ENCODE assay signal across 11 cellular contexts in genomic region chr12:102167821-102168605, GRCh38. TPM values are rescaled to one million over a fixed set of nuclear protein-coding genes. Genes with fewer than 3 reads are reported as not detected.
A peak's percentile ranks its signal among the peaks of the same experiment; 100 is the strongest.
DNase-seq lines count a peak whose midpoint lies in the region; ATAC-seq, FAIRE-seq and TF ChIP-seq lines count a peak whose summit lies in the region.
"Had no signal": no experiment of that assay in that cellular context is flagged by ENCODE, and none has a peak within 500 bp of the region (broad histone marks: within the 10 kb centered on the region; RNA-seq: fewer than 3 reads in every experiment).

No MANE protein-coding gene starts in this region.

- CTCF ChIA-PET in CD4-positive, alpha-beta memory T cell (lab: Charles Lee; ENCODE audit: partially characterized antibody), result no interaction called here

- H3K4me1 Mint-ChIP-seq in CD4-positive, alpha-beta memory T cell, result no peaks in the 10 kb centered on the region
- H3K4me1 Mint-ChIP-seq: neural progenitor cell had no signal

- H3K4me3 ChIP-seq in fibroblast of villous mesenchyme (ENCODE audit: low read depth, low read length), result no peak overlapping the region
- no peak overlapping the region for H3K4me3 ChIP-seq in CD4-positive, alpha-beta memory T cell (ENCODE audit: low read length in 2 of 2)
- H3K4me3 ChIP-seq: neural progenitor cell had no signal

- no peaks in the 10 kb centered on the region for H3K27me3 Mint-ChIP-seq in CD4-positive, alpha-beta memory T cell
- H3K27me3 Mint-ChIP-seq: dendritic cell treated with granulocyte-macrophage colony-stimulating factor and Interleukin-4, amounts not matched to agents 40 ng/mL and 50 ng/mL, for 4 days had no signal

- H3K9me3 Mint-ChIP-seq in CD4-positive, alpha-beta memory T cell, result no peaks in the 10 kb centered on the region
- H3K9me3 Mint-ChIP-seq: dendritic cell treated with granulocyte-macrophage colony-stimulating factor and Interleukin-4, amounts not matched to agents 40 ng/mL and 50 ng/mL, for 4 days; neural progenitor cell had no signal

- ATAC-seq in GM18517 (IDR thresholded peaks at IDR 0.05; ENCODE audit: unreplicated experiment) (peak; percentile 67), GM21619 (IDR thresholded peaks at IDR 0.05; ENCODE audit: unreplicated experiment) (peak; percentile 58), left lobe of liver (no peak)

- H3K27ac ChIP-seq in CD4-positive, alpha-beta memory T cell (ENCODE audit: low read depth, low read length), result no peak overlapping the region
- H3K27ac ChIP-seq: neural progenitor cell had no signal

- H3K4me1 ChIP-seq in CD4-positive, alpha-beta memory T cell (ENCODE audit: insufficient read depth, low read length), result no peaks in the 10 kb centered on the region
- H3K4me1 ChIP-seq: neural progenitor cell had no signal

- no peaks in the 10 kb centered on the region for H3K36me3 Mint-ChIP-seq in CD4-positive, alpha-beta memory T cell
- H3K36me3 Mint-ChIP-seq: neural progenitor cell had no signal

- FAIRE-seq in urothelium cell line (lab: Jason Lieb, UNC), result no peak

- POLR2A ChIA-PET in CD4-positive, alpha-beta memory T cell (lab: Charles Lee; ENCODE audit: partially characterized antibody), result no interaction called here

- intact Hi-C loops in CD4-positive, alpha-beta memory T cell (cut with micrococcal nuclease), result no loop called here

- H3K9me3 ChIP-seq in CD4-positive, alpha-beta memory T cell (ENCODE audit: control insufficient read depth in 1 of 2, low read length in 2 of 2), result no peaks in the 10 kb centered on the region

- H3K36me3 ChIP-seq in CD4-positive, alpha-beta memory T cell (ENCODE audit: insufficient read depth, low read length), result no peaks in the 10 kb centered on the region

- TF ChIP-seq CTCF in fibroblast of villous mesenchyme (IDR thresholded peaks at IDR 0.05; ENCODE audit: insufficient read depth, low read depth, low read length), result no peak

- H3K27me3 ChIP-seq in CD4-positive, alpha-beta memory T cell (ENCODE audit: insufficient read depth, low read length), result no peaks in the 10 kb centered on the region
- H3K27me3 ChIP-seq: neural progenitor cell had no signal

- no peak overlapping the region for H3K4me3 Mint-ChIP-seq in CD4-positive, alpha-beta memory T cell
- H3K4me3 Mint-ChIP-seq: dendritic cell treated with granulocyte-macrophage colony-stimulating factor and Interleukin-4, amounts not matched to agents 40 ng/mL and 50 ng/mL, for 4 days; neural progenitor cell had no signal

- H3K27ac Mint-ChIP-seq in CD4-positive, alpha-beta memory T cell, result no peak overlapping the region
- H3K27ac Mint-ChIP-seq: neural progenitor cell had no signal

- DNase-seq in LHCN-M2 (ENCODE audit: low read depth), result peak; percentile 51
- peak; percentile 40 for DNase-seq in fibroblast of villous mesenchyme (ENCODE audit: low read depth)
- no peak for DNase-seq in NCI-H2227 (lab: John Stamatoyannopoulos, UW; ENCODE audit: unreplicated experiment)
- no peak for DNase-seq in CD4-positive, alpha-beta memory T cell
- DNase-seq in urothelium cell line (ENCODE audit: low spot score), result no peak
- DNase-seq in left lobe of liver (ENCODE audit: low spot score), result no peak
- DNase-seq: RPMI8226 had no signal

RNA-seq across cellular contexts. Expression of gene PMCH, which starts 29.6 kb away (rescaled TPM):
- total RNA-seq in LHCN-M2 (2014; rRNA removed), result not detected in 2 replicates
- not detected for polyA plus RNA-seq in LHCN-M2 (2012)
- total RNA-seq in fibroblast of villous mesenchyme, result not detected in 2 replicates
- not detected for total RNA-seq in CD4-positive, alpha-beta memory T cell
- polyA plus RNA-seq in CD4-positive, alpha-beta memory T cell, result not detected
- total RNA-seq in left lobe of liver, result not detected

RNA-seq across cellular contexts. Expression of gene PARPBP, which starts 48.0 kb away (rescaled TPM):
- total RNA-seq in LHCN-M2 (2014; rRNA removed), result 30.1 and 31.7 TPM in 2 replicates
- polyA plus RNA-seq in LHCN-M2 (2012), result 6.1 TPM
- 8.7 and 13.0 TPM in 2 replicates for total RNA-seq in fibroblast of villous mesenchyme
- total RNA-seq in CD4-positive, alpha-beta memory T cell, result 1 to 10 TPM; 2.3 to 2.6 TPM
- polyA plus RNA-seq in CD4-positive, alpha-beta memory T cell, result 1 to 10 TPM; 2.1 to 2.8 TPM
- 0.23 TPM for total RNA-seq in left lobe of liver

RNA-seq across cellular contexts. Expression of gene NUP37, which starts 48.1 kb away (rescaled TPM):
- total RNA-seq in LHCN-M2 (2014; rRNA removed) (59.6 and 82.7 TPM in 2 replicates), fibroblast of villous mesenchyme (28.3 and 39.3 TPM in 2 replicates), left lobe of liver (5.4 TPM)
- 31.0 TPM for polyA plus RNA-seq in LHCN-M2 (2012)
- 10 to 100 TPM; 17.0 to 18.8 TPM for total RNA-seq in CD4-positive, alpha-beta memory T cell
- 10 to 100 TPM; 32.6 to 34.5 TPM for polyA plus RNA-seq in CD4-positive, alpha-beta memory T cell

Comparison
In these comparisons a context has a peak if more than half of its experiments do, and no peak if none do; other contexts are left out.
1. DNase-seq: peak in LHCN-M2 (single experiment) and fibroblast of villous mesenchyme (single experiment); none in NCI-H2227 (single experiment), CD4-positive, alpha-beta memory T cell (0 of 5), urothelium cell line (single experiment) and left lobe of liver (single experiment).